ENCODE assay signal across 12 cellular contexts in the genomic region with DNA sequence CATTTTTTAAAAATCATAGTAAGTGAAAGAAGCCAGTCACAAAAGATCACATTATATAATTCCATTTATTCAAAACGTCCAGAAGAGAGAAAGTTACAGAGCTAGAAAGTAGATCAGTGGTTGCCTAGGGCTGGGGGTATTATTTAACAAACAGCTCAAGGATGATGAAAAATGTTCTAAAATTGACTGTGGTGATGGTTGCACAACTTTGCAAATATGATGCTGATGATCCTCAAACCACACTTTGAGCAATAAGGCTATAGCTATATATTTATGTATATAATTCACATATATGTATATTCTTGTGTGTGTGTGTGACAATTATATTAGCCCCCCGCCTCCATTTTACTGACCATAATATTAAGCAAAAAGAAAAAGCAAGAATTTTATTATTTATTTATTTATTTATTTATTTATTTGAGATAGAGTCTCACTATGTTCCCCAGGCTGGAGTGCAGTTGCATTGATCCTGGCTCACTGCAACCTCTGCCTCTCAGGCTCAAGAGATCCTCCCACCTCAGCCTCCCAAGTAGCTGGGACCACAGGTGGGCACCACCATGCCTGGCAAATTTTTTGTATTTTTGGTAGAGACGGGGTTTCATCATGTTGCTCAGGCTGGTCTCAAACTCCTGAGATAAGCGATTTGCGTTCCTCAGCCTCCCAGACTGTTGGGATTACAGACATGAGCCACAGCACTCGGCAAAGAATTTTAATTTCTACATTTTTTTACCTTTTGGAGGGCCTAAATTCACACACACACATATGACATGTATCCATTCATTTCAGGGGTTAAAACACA. TPM values are rescaled to one million over a fixed set of nuclear protein-coding genes. Genes with fewer than 3 reads are reported as not detected.
A peak's percentile ranks its signal among the peaks of the same experiment; 100 is the strongest.
DNase-seq lines count a peak whose midpoint lies in the region; ATAC-seq and TF ChIP-seq lines count a peak whose summit lies in the region.
"Had no signal": no experiment of that assay in that cellular context is flagged by ENCODE, and none has a peak within 500 bp of the region (broad histone marks: within the 10 kb centered on the region; RNA-seq: fewer than 3 reads in every experiment).

No MANE protein-coding gene starts in this region.

- peaks cover 3% of the 10 kb centered on the region for H3K9me3 Mint-ChIP-seq in activated naive CD4-positive, alpha-beta T cell treated with anti-CD3 and anti-CD28 coated beads, Interleukin-2, amount 10 ng/mL, durations not matched to agents 7 days and 5 days
- H3K9me3 Mint-ChIP-seq in stimulated activated memory B cell treated with anti-CD40 and anti-IgM and Interleukin-4, amounts not matched to agents 10 μg/mL and 1 μg/mL and 100 μg/mL, for 72 hours = peaks cover 1% of the 10 kb centered on the region

- CTCF ChIA-PET in activated naive CD4-positive, alpha-beta T cell treated with anti-CD3 and anti-CD28 coated beads, Interleukin-2, amount 10 ng/mL, durations not matched to agents 7 days and 5 days (lab: Charles Lee) = no interaction called here

- H3K4me1 ChIP-seq in OCI-LY3 (ENCODE audit: low read length) = peaks cover 20% of the 10 kb centered on the region
- no peaks in the 10 kb centered on the region for H3K4me1 ChIP-seq in right cardiac atrium (ENCODE audit: control insufficient read depth, insufficient read depth, low read length)
- peaks cover 4% of the 10 kb centered on the region for H3K4me1 ChIP-seq in effector memory CD4-positive, alpha-beta T cell (ENCODE audit: control insufficient read depth, insufficient read depth, low read length, poor library complexity, severe bottlenecking)

- H3K36me3 ChIP-seq in OCI-LY3 (replicated peaks; ENCODE audit: low read depth, low read length) = peaks cover 20% of the 10 kb centered on the region
- no peaks in the 10 kb centered on the region for H3K36me3 ChIP-seq in effector memory CD4-positive, alpha-beta T cell (ENCODE audit: control insufficient read depth, insufficient read depth, low read length)

- H3K27me3 ChIP-seq in OCI-LY3 (ENCODE audit: low read depth, low read length) = no peaks in the 10 kb centered on the region
- H3K27me3 ChIP-seq in right cardiac atrium (ENCODE audit: control insufficient read depth, insufficient read depth) = no peaks in the 10 kb centered on the region
- no peaks in the 10 kb centered on the region for H3K27me3 ChIP-seq in effector memory CD4-positive, alpha-beta T cell (replicated peaks; ENCODE audit: control insufficient read depth, insufficient read depth, low read length, poor library complexity, severe bottlenecking)
- H3K27me3 ChIP-seq: esophagus squamous epithelium had no signal

- no peak overlapping the region for H3K9ac ChIP-seq in OCI-LY3 (ENCODE audit: low read length)

- no peak for DNase-seq in activated naive CD4-positive, alpha-beta T cell treated with anti-CD3 and anti-CD28 coated beads, Interleukin-2, amount 10 ng/mL, durations not matched to agents 7 days and 5 days
- no peak for DNase-seq in activated naive CD4-positive, alpha-beta T cell (lab: John Stamatoyannopoulos, UW)
- DNase-seq in epithelial cell of proximal tubule (ENCODE audit: low read depth) (no peak), right cardiac atrium (no peak)
- no peak for DNase-seq in effector memory CD4-positive, alpha-beta T cell
- DNase-seq: esophagus squamous epithelium; KBM-7; stimulated activated CD4-positive, alpha-beta T cell treated with anti-CD3 and anti-CD28 coated beads, Interleukin-4, amount 100 ng/mL, for 1 hour had no signal

- H3K27me3 Mint-ChIP-seq in activated naive CD4-positive, alpha-beta T cell treated with anti-CD3 and anti-CD28 coated beads, Interleukin-2, amount 10 ng/mL, durations not matched to agents 7 days and 5 days = no peaks in the 10 kb centered on the region
- no peaks in the 10 kb centered on the region for H3K27me3 Mint-ChIP-seq in stimulated activated memory B cell treated with anti-CD40 and anti-IgM and Interleukin-4, amounts not matched to agents 10 μg/mL and 1 μg/mL and 100 μg/mL, for 72 hours

- H3K9me3 ChIP-seq in OCI-LY3 (ENCODE audit: insufficient read depth, low read length) (no peaks in the 10 kb centered on the region), right cardiac atrium (ENCODE audit: control insufficient read depth, low read length) (no peaks in the 10 kb centered on the region)
- no peaks in the 10 kb centered on the region for H3K9me3 ChIP-seq in effector memory CD4-positive, alpha-beta T cell (ENCODE audit: control insufficient read depth, low read length)
- H3K9me3 ChIP-seq: esophagus squamous epithelium had no signal

- H3K4me1 Mint-ChIP-seq in activated naive CD4-positive, alpha-beta T cell treated with anti-CD3 and anti-CD28 coated beads, Interleukin-2, amount 10 ng/mL, durations not matched to agents 7 days and 5 days = peaks cover 32% of the 10 kb centered on the region
- H3K4me1 Mint-ChIP-seq in stimulated activated memory B cell treated with anti-CD40 and anti-IgM and Interleukin-4, amounts not matched to agents 10 μg/mL and 1 μg/mL and 100 μg/mL, for 72 hours = peaks cover 34% of the 10 kb centered on the region

- H3K4me3 Mint-ChIP-seq in activated naive CD4-positive, alpha-beta T cell treated with anti-CD3 and anti-CD28 coated beads, Interleukin-2, amount 10 ng/mL, durations not matched to agents 7 days and 5 days = peak overlapping the region; percentile 46
- peak overlapping the region; percentile 98 for H3K4me3 Mint-ChIP-seq in stimulated activated memory B cell treated with anti-CD40 and anti-IgM and Interleukin-4, amounts not matched to agents 10 μg/mL and 1 μg/mL and 100 μg/mL, for 72 hours

- intact Hi-C loops in right cardiac atrium (cut with DNase I) = no loop called here

- H3K4me3 ChIP-seq in OCI-LY3 (ENCODE audit: low read length) = peak overlapping the region; percentile 93
- peak overlapping the region; percentile 92 for H3K4me3 ChIP-seq in epithelial cell of proximal tubule (ENCODE audit: low read depth, low read length)
- H3K4me3 ChIP-seq in right cardiac atrium (ENCODE audit: low read length) = no peak overlapping the region
- H3K4me3 ChIP-seq in effector memory CD4-positive, alpha-beta T cell (ENCODE audit: insufficient read depth, low read depth, low read length, poor library complexity, severe bottlenecking) = no peak overlapping the region

- WGBS in right cardiac atrium = 91% methylated on average over 6 of the region's 6 CpGs

- H3K36me3 Mint-ChIP-seq in activated naive CD4-positive, alpha-beta T cell treated with anti-CD3 and anti-CD28 coated beads, Interleukin-2, amount 10 ng/mL, durations not matched to agents 7 days and 5 days = peaks cover 16% of the 10 kb centered on the region
- peaks cover 32% of the 10 kb centered on the region for H3K36me3 Mint-ChIP-seq in stimulated activated memory B cell treated with anti-CD40 and anti-IgM and Interleukin-4, amounts not matched to agents 10 μg/mL and 1 μg/mL and 100 μg/mL, for 72 hours

- H3K4me2 ChIP-seq in OCI-LY3 (ENCODE audit: low read length) = peak overlapping the region; percentile 96

- no peak for TF ChIP-seq CTCF in OCI-LY3 (IDR thresholded peaks at IDR 0.05; ENCODE audit: low read depth, low read length)
- TF ChIP-seq CTCF in epithelial cell of proximal tubule (conservative IDR thresholded peaks at IDR 0.05; ENCODE audit: low read depth, low read length) = no peak

- H2AFZ ChIP-seq in OCI-LY3 (ENCODE audit: low read depth, low read length) = no peak overlapping the region

- ATAC-seq in stimulated activated memory B cell treated with anti-CD40 and anti-IgM and Interleukin-4, amounts not matched to agents 10 μg/mL and 1 μg/mL and 100 μg/mL, for 72 hours = no peak
- no peak for ATAC-seq in right cardiac atrium
- no peak for ATAC-seq in HG03442 (IDR thresholded peaks at IDR 0.05; ENCODE audit: unreplicated experiment)
- ATAC-seq: Right ventricle myocardium inferior had no signal

- H4K20me1 ChIP-seq in OCI-LY3 (ENCODE audit: insufficient read depth, low read length) = 0 out of 2 replicates have a peak, but pooled peaks cover 6% of the 10 kb centered on the region

- H3K27ac ChIP-seq in OCI-LY3 (ENCODE audit: low read length) (no peak overlapping the region), right cardiac atrium (ENCODE audit: low read length) (no peak overlapping the region)
- no peak overlapping the region for H3K27ac ChIP-seq in effector memory CD4-positive, alpha-beta T cell (ENCODE audit: insufficient read depth, low read length, poor library complexity, severe bottlenecking)
- H3K27ac ChIP-seq: esophagus squamous epithelium had no signal

- H3K27ac Mint-ChIP-seq in activated naive CD4-positive, alpha-beta T cell treated with anti-CD3 and anti-CD28 coated beads, Interleukin-2, amount 10 ng/mL, durations not matched to agents 7 days and 5 days = no peak overlapping the region
- H3K27ac Mint-ChIP-seq in stimulated activated memory B cell treated with anti-CD40 and anti-IgM and Interleukin-4, amounts not matched to agents 10 μg/mL and 1 μg/mL and 100 μg/mL, for 72 hours = no peak overlapping the region

- peaks cover 63% of the 10 kb centered on the region for H3K79me2 ChIP-seq in OCI-LY3 (ENCODE audit: low read length)

RNA-seq across cellular contexts. Expression of a gene that starts 1.9 kb away (rescaled TPM):
- total RNA-seq in epithelial cell of proximal tubule (17.8 and 52.9 TPM in 2 replicates), right cardiac atrium (10 to 100 TPM; 39.7 to 57.5 (median 54.1) TPM)
- polyA plus RNA-seq in right cardiac atrium = 29.4 TPM

RNA-seq across cellular contexts. Expression of a gene that starts 2.5 kb away (rescaled TPM):
- 1.5 and 5.5 TPM in 2 replicates for total RNA-seq in epithelial cell of proximal tubule
- 10 to 100 TPM in 1 of 4 donors, 1 to 10 TPM in 3; 7.4 to 10.2 (median 9.3) TPM for total RNA-seq in right cardiac atrium
- polyA plus RNA-seq in right cardiac atrium = 2.8 TPM

RNA-seq across cellular contexts. Expression of a gene that starts 38.0 kb away (rescaled TPM):
- 1.7 and 3.3 TPM in 2 replicates for total RNA-seq in epithelial cell of proximal tubule
- 10 to 100 TPM in 3 of 4 donors, 1 to 10 TPM in 1; 7.3 to 17.7 (median 12.8) TPM for total RNA-seq in right cardiac atrium
- polyA plus RNA-seq in right cardiac atrium = 5.1 TPM

Comparison
In these comparisons a context has a peak if more than half of its experiments do, and no peak if none do; other contexts are left out.
1. H3K4me3 ChIP-seq: peak in OCI-LY3 (single experiment) and epithelial cell of proximal tubule (single experiment); none in right cardiac atrium (single experiment) and effector memory CD4-positive, alpha-beta T cell (single experiment).